4 cellular contexts compared by ENCODE assay signal in the genomic region with DNA sequence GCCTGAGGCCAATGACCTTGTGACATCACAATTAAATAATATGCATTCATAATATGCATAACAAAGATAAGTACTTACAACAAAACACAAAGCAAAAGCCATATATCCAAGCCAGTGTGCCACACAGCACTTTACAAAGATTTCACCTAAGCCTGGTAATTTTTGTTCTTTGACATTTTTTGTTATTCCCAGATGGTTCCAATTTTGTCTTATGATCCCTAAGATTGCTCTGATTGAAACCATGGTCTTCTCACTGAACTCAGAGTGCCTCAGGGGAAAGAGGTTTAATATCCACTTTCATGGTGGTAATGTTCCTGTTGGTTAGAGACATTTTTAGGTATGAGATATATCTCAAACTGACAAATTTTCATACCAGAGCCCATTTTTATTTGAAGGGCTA. TPM values are rescaled to one million over a fixed set of nuclear protein-coding genes. Genes with fewer than 3 reads are reported as not detected.
"Had no signal": no experiment of that assay in that cellular context is flagged by ENCODE, and none has a peak within 500 bp of the region (broad histone marks: within the 10 kb centered on the region; RNA-seq: fewer than 3 reads in every experiment).

No MANE protein-coding gene starts in this region.

- ATAC-seq: GM12878 had no signal

- DNase-seq: GDM1, GF-D8 had no signal

- H3K4me3 ChIP-seq: GM12878 had no signal

RNA-seq across cellular contexts. Expression of a gene that starts 29.1 kb away (rescaled TPM):
- total RNA-seq: G401, GM12878 had no signal
- polyA plus RNA-seq: GM12878 had no signal
